Comparison of ENCODE assay signal across 11 cellular contexts in genomic region chr14:90453401-90453951, GRCh38. TPM values are rescaled to one million over a fixed set of nuclear protein-coding genes. Genes with fewer than 3 reads are reported as not detected.
DNase-seq lines count a peak whose midpoint lies in the region; ATAC-seq, FAIRE-seq and TF ChIP-seq lines count a peak whose summit lies in the region.
"Had no signal": no experiment of that assay in that cellular context is flagged by ENCODE, and none has a peak within 500 bp of the region (broad histone marks: within the 10 kb centered on the region; RNA-seq: fewer than 3 reads in every experiment).

No MANE protein-coding gene starts in this region.

- DNase-seq in GM23248 (peak; percentile 10), SK-N-SH (peak; percentile 67), glutamatergic neuron (no peak), nucleus accumbens (lab: John Stamatoyannopoulos, UW) (peak in 31 of 56 donors; percentile 12 to 66 (median 42)), aorta (no peak), H54 (ENCODE audit: insufficient read length, low spot score) (no peak)
- no peak for DNase-seq in effector memory CD8-positive, alpha-beta T cell
- DNase-seq: activated CD8-positive, alpha-beta memory T cell treated with anti-CD3 and anti-CD28 coated beads for 24 hours had no signal

- H2AFZ ChIP-seq in GM23248 (no peak overlapping the region), SK-N-SH (ENCODE audit: low read depth) (peak overlapping the region; percentile 85; the same call in 1 of the 2 replicates)

- H3K4me3 Mint-ChIP-seq in glutamatergic neuron (ENCODE audit: unreplicated experiment): peak overlapping the region; percentile 71
- no peak overlapping the region for H3K4me3 Mint-ChIP-seq in effector memory CD8-positive, alpha-beta T cell

- POLR2A ChIA-PET in SK-N-SH (lab: Yijun Ruan, JAX): interaction anchor here (0.6 to 5.0 kb wide), 12 partner anchors 10 to 244 kb away, joined by 3 to 25 read pairs (median 8); partner anchors contain the start of gene CALM1

- H3K9me3 Mint-ChIP-seq in glutamatergic neuron (ENCODE audit: unreplicated experiment): peaks cover 7% of the 10 kb centered on the region
- no peaks in the 10 kb centered on the region for H3K9me3 Mint-ChIP-seq in effector memory CD8-positive, alpha-beta T cell

- H3K27me3 ChIP-seq in GM23248 (replicated peaks; ENCODE audit: insufficient read depth): peaks cover 16% of the 10 kb centered on the region
- H3K27me3 ChIP-seq in SK-N-SH (ENCODE audit: insufficient read depth): no peaks in the 10 kb centered on the region
- H3K27me3 ChIP-seq in aorta (ENCODE audit: control insufficient read depth in 1 of 2, insufficient read depth in 2 of 2, low read length in 1 of 2): no peaks in the 10 kb centered on the region
- H3K27me3 ChIP-seq: vagina had no signal

- no peaks in the 10 kb centered on the region for H3K9me2 ChIP-seq in GM23248 (ENCODE audit: insufficient read depth)
- H3K9me2 ChIP-seq in SK-N-SH: no peaks in the 10 kb centered on the region

- 69 to 76% methylated on average over 15 to 18 of the region's 18 CpGs for WGBS in GM23248 (ENCODE audit: low coverage in 1 of 2, low lambda C conversion rate in 2 of 2, missing lambda C conversion rate in 2 of 2), 2 experiments
- WGBS in SK-N-SH (ENCODE audit: low lambda C conversion rate): 61% methylated on average over 12 of the region's 18 CpGs
- 54 to 72% methylated on average over 18 of the region's 18 CpGs for WGBS in aorta, 2 donors

- no peaks in the 10 kb centered on the region for H3K4me1 ChIP-seq in GM23248 (ENCODE audit: insufficient read depth)
- H3K4me1 ChIP-seq in SK-N-SH (ENCODE audit: control insufficient read depth in 1 of 2, insufficient read depth in 2 of 2, low read depth in 1 of 2, low read length in 1 of 2): peaks cover 0 to 70% of the 10 kb centered on the region in 2 experiments; a peak in 2 of 4 replicates
- H3K4me1 ChIP-seq in aorta (ENCODE audit: control insufficient read depth in 1 of 2, insufficient read depth in 2 of 2, low read length in 2 of 2): no peaks in the 10 kb centered on the region
- H3K4me1 ChIP-seq: vagina had no signal

- CTCF ChIA-PET in SK-N-SH (lab: Yijun Ruan, JAX): interaction anchor here (0.9 to 4.9 kb wide), 14 partner anchors 20 to 305 kb away, joined by 3 to 31 read pairs (median 4); partner anchors contain the start of gene CALM1

- intact Hi-C loops in aorta (cut with DNase I): no loop called here

- H3K9ac ChIP-seq in GM23248 (no peak overlapping the region), SK-N-SH (no peak overlapping the region)

- H3F3A ChIP-seq in GM23248 (ENCODE audit: insufficient read depth): no peaks in the 10 kb centered on the region
- no peaks in the 10 kb centered on the region for H3F3A ChIP-seq in SK-N-SH (replicated peaks; ENCODE audit: insufficient read depth)

- no peaks in the 10 kb centered on the region for H4K20me1 ChIP-seq in GM23248 (ENCODE audit: insufficient read depth)
- H4K20me1 ChIP-seq in SK-N-SH (ENCODE audit: insufficient read depth): no peaks in the 10 kb centered on the region

- ATAC-seq in aorta (ENCODE audit: low FRiP score): no peak
- ATAC-seq in effector memory CD8-positive, alpha-beta T cell (replicated peaks): no peak
- ATAC-seq in GM18519 (IDR thresholded peaks at IDR 0.05; ENCODE audit: low FRiP score, unreplicated experiment): no peak

- no peaks in the 10 kb centered on the region for H3K36me3 Mint-ChIP-seq in glutamatergic neuron (ENCODE audit: unreplicated experiment)
- H3K36me3 Mint-ChIP-seq in effector memory CD8-positive, alpha-beta T cell (ENCODE audit: insufficient read depth): peaks cover 3% of the 10 kb centered on the region

- TF ChIP-seq RAD21 in SK-N-SH (IDR thresholded peaks at IDR 0.05; ENCODE audit: low read length): peak; percentile 31

- H3K9me3 ChIP-seq in GM23248 (ENCODE audit: low read depth) (no peaks in the 10 kb centered on the region), SK-N-SH (no peaks in the 10 kb centered on the region), aorta (ENCODE audit: control insufficient read depth, low read length) (no peaks in the 10 kb centered on the region)
- H3K9me3 ChIP-seq: vagina had no signal

- H3K36me3 ChIP-seq in GM23248 (ENCODE audit: low read depth) (no peaks in the 10 kb centered on the region), SK-N-SH (replicated peaks in 1 of 2; ENCODE audit: control insufficient read depth in 1 of 2, insufficient read depth in 2 of 2, low read length in 1 of 2) (no peaks in the 10 kb centered on the region), aorta (ENCODE audit: control insufficient read depth in 1 of 2, insufficient read depth in 2 of 2, low read length in 1 of 2) (no peaks in the 10 kb centered on the region)
- H3K36me3 ChIP-seq: vagina had no signal

- peak in 1 of 2 experiments; percentile 75; a peak in 2 of 4 replicates for TF ChIP-seq EP300 in SK-N-SH (IDR thresholded peaks at IDR 0.05; ENCODE audit: borderline replicate concordance in 1 of 2, low read depth in 1 of 2, low read length in 1 of 2)

- H3K27me3 Mint-ChIP-seq in glutamatergic neuron (ENCODE audit: unreplicated experiment): peaks cover 8% of the 10 kb centered on the region
- peaks cover 0 to 38% of the 10 kb centered on the region in 2 donors for H3K27me3 Mint-ChIP-seq in effector memory CD8-positive, alpha-beta T cell

- TF ChIP-seq POLR2A in H54 (IDR thresholded peaks at IDR 0.05; ENCODE audit: low read depth, low read length): no peak

- H3K79me2 ChIP-seq in GM23248 (ENCODE audit: insufficient read depth): no peaks in the 10 kb centered on the region
- no peaks in the 10 kb centered on the region for H3K79me2 ChIP-seq in SK-N-SH (ENCODE audit: insufficient read depth)

- in situ Hi-C loops in GM23248 (cut with MboI): no loop called here

- H3K27ac ChIP-seq in GM23248 (no peak overlapping the region), SK-N-SH (ENCODE audit: low read depth in 2 of 2, low read length in 1 of 2) (peak overlapping the region; percentile 24 to 98; a peak in 3 of 4 replicates), aorta (ENCODE audit: low read depth in 1 of 2, low read length in 2 of 2) (no peak overlapping the region)
- H3K27ac ChIP-seq: RWPE1, vagina had no signal

- no peak for FAIRE-seq in H54 (lab: Jason Lieb, UNC)

- H3K4me2 ChIP-seq in GM23248 (ENCODE audit: unreplicated experiment): no peak overlapping the region
- no peak overlapping the region for H3K4me2 ChIP-seq in SK-N-SH

- TF ChIP-seq CTCF in SK-N-SH (IDR thresholded peaks at IDR 0.05) (no peak), glutamatergic neuron (IDR thresholded peaks at IDR 0.05; ENCODE audit: partially characterized antibody, unreplicated experiment) (no peak)

- peak overlapping the region; percentile 95 for H3K27ac Mint-ChIP-seq in glutamatergic neuron (ENCODE audit: unreplicated experiment)
- H3K27ac Mint-ChIP-seq in effector memory CD8-positive, alpha-beta T cell: no peak overlapping the region

- peaks cover 4% of the 10 kb centered on the region for H3K4me1 Mint-ChIP-seq in glutamatergic neuron (ENCODE audit: low read depth, unreplicated experiment)
- H3K4me1 Mint-ChIP-seq in effector memory CD8-positive, alpha-beta T cell (ENCODE audit: low read depth in 2 of 2): peaks cover 0 to 8% of the 10 kb centered on the region in 2 donors

- no peak overlapping the region for H3K4me3 ChIP-seq in GM23248
- peak overlapping the region in 1 of 2 experiments; percentile 51; a peak in 1 of 4 replicates for H3K4me3 ChIP-seq in SK-N-SH (ENCODE audit: low read depth in 2 of 2, low read length in 1 of 2)
- no peak overlapping the region for H3K4me3 ChIP-seq in aorta (ENCODE audit: low read length in 2 of 2)
- H3K4me3 ChIP-seq: vagina had no signal

TF ChIP-seq in SK-N-SH, 30 proteins besides CTCF, POLR2A, EP300 and RAD21:
- TF ChIP-seq ZBTB33 (IDR thresholded peaks at IDR 0.05; ENCODE audit: borderline replicate concordance, low read depth) (no peak), SMC3 (IDR thresholded peaks at IDR 0.05; ENCODE audit: low read depth, low read length) (0 out of 2 replicates have a peak, but pooled peaks have one; percentile 19), JUND (IDR thresholded peaks at IDR 0.05) (no peak), TEAD4 (IDR thresholded peaks at IDR 0.05; ENCODE audit: borderline replicate concordance, insufficient read depth) (no peak), NFIC (IDR thresholded peaks at IDR 0.05; ENCODE audit: borderline replicate concordance) (peak; percentile 56), RFX5 (IDR thresholded peaks at IDR 0.05; ENCODE audit: low read length) (no peak), GATA2 (CRISPR knock-in tag; IDR thresholded peaks at IDR 0.05) (no peak), CHD2 (IDR thresholded peaks at IDR 0.05; ENCODE audit: low read length, partially characterized antibody) (peak; percentile 44), YY1 (IDR thresholded peaks at IDR 0.05; ENCODE audit: low read depth) (no peak), RCOR1 (IDR thresholded peaks at IDR 0.05; ENCODE audit: low read length) (peak; percentile 63; the same call in 1 of the 2 replicates)
TF ChIP-seq in SK-N-SH: peak in this region for 4.

RNA-seq across cellular contexts. Expression of gene CALM1, which starts 56.6 kb away (rescaled TPM):
- 281 and 307 TPM in 2 replicates for total RNA-seq in GM23248 (2014; rRNA removed; shearing (Covaris generic))
- polyA plus RNA-seq in GM23248 (2016; fragmentation: Nextera tagmentation; extraction: Ambion mirVana) (782 and 785 TPM in 2 replicates), SK-N-SH (2012; rRNA removed) (221 and 299 TPM in 2 replicates), aorta (100 to 1,000 TPM; 279 to 494 TPM)
- polyA plus RNA-seq in SK-N-SH (2012; cell fraction: cytosol; rRNA removed): 260 and 283 TPM in 2 replicates
- 165 and 178 TPM in 2 replicates for polyA plus RNA-seq in SK-N-SH (2012; cell fraction: nucleus; rRNA removed)
- total RNA-seq in glutamatergic neuron (ENCODE audit: unreplicated experiment) (590 TPM), aorta (100 to 1,000 TPM; 438 to 595 TPM)

Comparison
In these comparisons a context has a peak if more than half of its experiments do, and no peak if none do; other contexts are left out.
1. DNase-seq: peak in GM23248 (single experiment), SK-N-SH (single experiment) and nucleus accumbens (31 of 56); none in glutamatergic neuron (single experiment), aorta (0 of 2), effector memory CD8-positive, alpha-beta T cell (0 of 3) and H54 (single experiment).
2. H3K27ac ChIP-seq: peak in SK-N-SH (2 of 2); none in GM23248 (single experiment) and aorta (0 of 2).